Comparison of ENCODE assay signal across 23 cellular contexts in genomic region chr12:66197413-66198055, GRCh38. TPM values are rescaled to one million over a fixed set of nuclear protein-coding genes. Genes with fewer than 3 reads are reported as not detected.
DNase-seq lines count a peak whose midpoint lies in the region; ATAC-seq and TF ChIP-seq lines count a peak whose summit lies in the region.
"Had no signal": no experiment of that assay in that cellular context is flagged by ENCODE, and none has a peak within 500 bp of the region (broad histone marks: within the 10 kb centered on the region; RNA-seq: fewer than 3 reads in every experiment).

No MANE protein-coding gene starts in this region.

- intact Hi-C loops in right cardiac atrium (cut with DNase I) (no loop called here), Right ventricle myocardium inferior (cut with DNase I) (no loop called here)
- intact Hi-C loops in activated T-helper 1 cell treated with anti-CD3 and anti-CD28 coated beads, Interleukin-12 subunit alpha, Interleukin-12 subunit beta, Interleukin-2, Interleukin-4 antibody, amounts not matched to agents 30 ng/mL and 10 ng/mL and 1 ng/mL, durations not matched to agents 14 hours and 24 hours and 36 hours (cut with micrococcal nuclease) = loop anchor here (1.0 to 2.0 kb wide), 4 partner anchors 8 to 105 kb away; partner anchors contain the start of genes HELB, IRAK3, LLPH and TMBIM4

- no peak overlapping the region for H3K27ac ChIP-seq in right cardiac atrium (ENCODE audit: low read length)
- H3K27ac ChIP-seq in Peyer's patch = no peak overlapping the region
- H3K27ac ChIP-seq: A549, prostate gland, transverse colon had no signal

- no peak overlapping the region for H3K4me3 ChIP-seq in right cardiac atrium (ENCODE audit: low read length)
- H3K4me3 ChIP-seq in foreskin fibroblast (ENCODE audit: low read depth in 1 of 2, low read length in 2 of 2) = no peak overlapping the region
- H3K4me3 ChIP-seq in Peyer's patch = no peak overlapping the region
- no peak overlapping the region for H3K4me3 ChIP-seq in BE2C (ENCODE audit: low read depth, low read length)
- H3K4me3 ChIP-seq: A549, prostate gland, transverse colon had no signal

- ATAC-seq in right cardiac atrium (peak; percentile 16 to 52), Right ventricle myocardium inferior (no peak), HG03039 (IDR thresholded peaks at IDR 0.05; ENCODE audit: unreplicated experiment) (no peak)
- ATAC-seq: A549; activated CD8-positive, alpha-beta memory T cell treated with anti-CD3 and anti-CD28 coated beads, Interleukin-2, amount 10 ng/mL, durations not matched to agents 7 days and 5 days; CD8-positive, alpha-beta T cell; naive thymus-derived CD4-positive, alpha-beta T cell had no signal

- 41% methylated on average over 3 of the region's 3 CpGs for WGBS in right cardiac atrium

- peaks cover 7% of the 10 kb centered on the region for H3K9me3 Mint-ChIP-seq in activated T-helper 1 cell treated with anti-CD3 and anti-CD28 coated beads, Interleukin-12 subunit alpha, Interleukin-12 subunit beta, Interleukin-2, Interleukin-4 antibody, amounts not matched to agents 30 ng/mL and 10 ng/mL and 1 ng/mL, durations not matched to agents 14 hours and 24 hours and 36 hours
- H3K9me3 Mint-ChIP-seq: central memory CD8-positive, alpha-beta T cell had no signal

- H3K9me3 ChIP-seq in right cardiac atrium (ENCODE audit: control insufficient read depth, low read length) (no peaks in the 10 kb centered on the region), Peyer's patch (no peaks in the 10 kb centered on the region), BE2C (no peaks in the 10 kb centered on the region)
- H3K9me3 ChIP-seq: prostate gland, transverse colon had no signal

- H3K27me3 ChIP-seq in right cardiac atrium (ENCODE audit: control insufficient read depth, insufficient read depth) (no peaks in the 10 kb centered on the region), Peyer's patch (no peaks in the 10 kb centered on the region), BE2C (peaks cover 36% of the 10 kb centered on the region)
- H3K27me3 ChIP-seq: transverse colon had no signal

- H3K36me3 Mint-ChIP-seq in activated T-helper 1 cell treated with anti-CD3 and anti-CD28 coated beads, Interleukin-12 subunit alpha, Interleukin-12 subunit beta, Interleukin-2, Interleukin-4 antibody, amounts not matched to agents 30 ng/mL and 10 ng/mL and 1 ng/mL, durations not matched to agents 14 hours and 24 hours and 36 hours (ENCODE audit: low read depth) = peaks cover 17% of the 10 kb centered on the region
- H3K36me3 Mint-ChIP-seq: activated CD8-positive, alpha-beta memory T cell treated with anti-CD3 and anti-CD28 coated beads, Interleukin-2, amount 10 ng/mL, durations not matched to agents 7 days and 5 days; CD8-positive, alpha-beta T cell had no signal

- H3K27ac Mint-ChIP-seq in activated T-helper 1 cell treated with anti-CD3 and anti-CD28 coated beads, Interleukin-12 subunit alpha, Interleukin-12 subunit beta, Interleukin-2, Interleukin-4 antibody, amounts not matched to agents 30 ng/mL and 10 ng/mL and 1 ng/mL, durations not matched to agents 14 hours and 24 hours and 36 hours = no peak overlapping the region
- H3K27ac Mint-ChIP-seq: activated CD8-positive, alpha-beta memory T cell treated with anti-CD3 and anti-CD28 coated beads, Interleukin-2, amount 10 ng/mL, durations not matched to agents 7 days and 5 days; CD8-positive, alpha-beta T cell; naive thymus-derived CD4-positive, alpha-beta T cell had no signal

- peak overlapping the region; percentile 75 for H3K4me3 Mint-ChIP-seq in activated T-helper 1 cell treated with anti-CD3 and anti-CD28 coated beads, Interleukin-12 subunit alpha, Interleukin-12 subunit beta, Interleukin-2, Interleukin-4 antibody, amounts not matched to agents 30 ng/mL and 10 ng/mL and 1 ng/mL, durations not matched to agents 14 hours and 24 hours and 36 hours
- H3K4me3 Mint-ChIP-seq: activated CD8-positive, alpha-beta memory T cell treated with anti-CD3 and anti-CD28 coated beads, Interleukin-2, amount 10 ng/mL, durations not matched to agents 7 days and 5 days; CD8-positive, alpha-beta T cell; central memory CD8-positive, alpha-beta T cell; naive thymus-derived CD4-positive, alpha-beta T cell had no signal

- TF ChIP-seq CTCF in foreskin fibroblast (IDR thresholded peaks at IDR 0.05; ENCODE audit: low read depth, low read length) (no peak), Peyer's patch (IDR thresholded peaks at IDR 0.05) (no peak), BE2C (IDR thresholded peaks at IDR 0.05; ENCODE audit: low read depth, low read length) (no peak)

- H3K36me3 ChIP-seq in Peyer's patch (no peaks in the 10 kb centered on the region), BE2C (no peaks in the 10 kb centered on the region)
- H3K36me3 ChIP-seq: prostate gland, transverse colon had no signal

- peaks cover 27% of the 10 kb centered on the region for H3K4me1 Mint-ChIP-seq in activated T-helper 1 cell treated with anti-CD3 and anti-CD28 coated beads, Interleukin-12 subunit alpha, Interleukin-12 subunit beta, Interleukin-2, Interleukin-4 antibody, amounts not matched to agents 30 ng/mL and 10 ng/mL and 1 ng/mL, durations not matched to agents 14 hours and 24 hours and 36 hours (ENCODE audit: low read depth)
- H3K4me1 Mint-ChIP-seq: activated CD8-positive, alpha-beta memory T cell treated with anti-CD3 and anti-CD28 coated beads, Interleukin-2, amount 10 ng/mL, durations not matched to agents 7 days and 5 days; central memory CD8-positive, alpha-beta T cell had no signal

- H3K27me3 Mint-ChIP-seq in activated T-helper 1 cell treated with anti-CD3 and anti-CD28 coated beads, Interleukin-12 subunit alpha, Interleukin-12 subunit beta, Interleukin-2, Interleukin-4 antibody, amounts not matched to agents 30 ng/mL and 10 ng/mL and 1 ng/mL, durations not matched to agents 14 hours and 24 hours and 36 hours (ENCODE audit: insufficient read depth) = peaks cover 2% of the 10 kb centered on the region

- TF ChIP-seq POLR2A in Peyer's patch (IDR thresholded peaks at IDR 0.05) = no peak

- DNase-seq in right cardiac atrium (no peak), Right ventricle myocardium inferior (ENCODE audit: missing footprints) (no peak), foreskin fibroblast (peak; percentile 20 to 51), Peyer's patch (no peak), epidermal melanocyte (ENCODE audit: insufficient read length, low spot score) (no peak), BE2C (no peak)
- no peak for DNase-seq in activated T-helper 1 cell treated with anti-CD3 and anti-CD28 coated beads, Interleukin-12 subunit alpha, Interleukin-12 subunit beta, Interleukin-2, Interleukin-4 antibody, amounts not matched to agents 30 ng/mL and 10 ng/mL and 1 ng/mL, durations not matched to agents 14 hours and 24 hours and 36 hours (ENCODE audit: low spot score)
- DNase-seq: activated CD8-positive, alpha-beta memory T cell treated with anti-CD3 and anti-CD28 coated beads, Interleukin-2, amount 10 ng/mL, durations not matched to agents 7 days and 5 days; activated gamma-delta T cell; amniotic stem cell; CD8-positive, alpha-beta T cell; DMS79 treated with DMSO at 0.1 percent for 48 hours; naive thymus-derived CD4-positive, alpha-beta T cell; NCI-H1694; NCI-H226; NK-92 treated with Interleukin-12 subunit alpha and Interleukin-12 subunit beta, amount 100 ng/mL, for 24 hours; SHP77 treated with DMSO at 0.1 percent for 48 hours; stimulated activated CD4-positive, alpha-beta T cell treated with anti-CD3 and anti-CD28 coated beads, Interleukin-12 subunit alpha, Interleukin-12 subunit beta, amount 100 ng/mL, for 4 hours; transverse colon had no signal

- H3K4me1 ChIP-seq in right cardiac atrium (ENCODE audit: control insufficient read depth, insufficient read depth, low read length) (peaks cover 5% of the 10 kb centered on the region), Peyer's patch (no peaks in the 10 kb centered on the region), BE2C (no peaks in the 10 kb centered on the region)
- H3K4me1 ChIP-seq: A549, prostate gland had no signal

RNA-seq across cellular contexts. Expression of gene IRAK3, which starts 8.5 kb away (rescaled TPM):
- total RNA-seq in right cardiac atrium = 10 to 100 TPM in 1 of 4 donors, 1 to 10 TPM in 3; 6.7 to 17.0 (median 9.3) TPM
- 4.1 TPM for polyA plus RNA-seq in right cardiac atrium
- 5.0 TPM for total RNA-seq in Right ventricle myocardium inferior
- total RNA-seq in activated T-helper 1 cell treated with anti-CD3 and anti-CD28 coated beads, Interleukin-12 subunit alpha, Interleukin-12 subunit beta, Interleukin-2, Interleukin-4 antibody, amounts not matched to agents 30 ng/mL and 10 ng/mL and 1 ng/mL, durations not matched to agents 14 hours and 24 hours and 36 hours = 3.2 TPM in 2 replicates
- 10 to 100 TPM in 2 of 4 donors, 1 to 10 TPM in 2; 3.0 to 26.4 (median 7.8) TPM for total RNA-seq in Peyer's patch
- polyA plus RNA-seq in BE2C (2012; ENCODE audit: insufficient read depth, insufficient read length, low read depth) = not detected
- polyA plus RNA-seq: naive thymus-derived CD4-positive, alpha-beta T cell had no signal

RNA-seq across cellular contexts. Expression of gene TMBIM4, which starts 27.7 kb away (rescaled TPM):
- total RNA-seq in right cardiac atrium = 100 to 1,000 TPM in 1 of 4 donors, 10 to 100 TPM in 3; 86.4 to 107 (median 89.6) TPM
- 178 TPM for polyA plus RNA-seq in right cardiac atrium
- 67.6 TPM for total RNA-seq in Right ventricle myocardium inferior
- total RNA-seq in activated T-helper 1 cell treated with anti-CD3 and anti-CD28 coated beads, Interleukin-12 subunit alpha, Interleukin-12 subunit beta, Interleukin-2, Interleukin-4 antibody, amounts not matched to agents 30 ng/mL and 10 ng/mL and 1 ng/mL, durations not matched to agents 14 hours and 24 hours and 36 hours = 58.6 and 61.9 TPM in 2 replicates
- total RNA-seq in Peyer's patch = 100 to 1,000 TPM in 1 of 4 donors, 10 to 100 TPM in 3; 57.9 to 173 (median 70.7) TPM
- 34.8 TPM for polyA plus RNA-seq in BE2C (2012; ENCODE audit: insufficient read depth, insufficient read length, low read depth)

Comparison
In these comparisons a context has a peak if more than half of its experiments do, and no peak if none do; other contexts are left out.
1. ATAC-seq: peak in right cardiac atrium (2 of 2); none in Right ventricle myocardium inferior (single experiment) and HG03039 (single experiment).
2. DNase-seq: peak in foreskin fibroblast (2 of 2); none in right cardiac atrium (0 of 3), Right ventricle myocardium inferior (single experiment), activated T-helper 1 cell treated with anti-CD3 and anti-CD28 coated beads, Interleukin-12 subunit alpha, Interleukin-12 subunit beta, Interleukin-2, Interleukin-4 antibody, amounts not matched to agents 30 ng/mL and 10 ng/mL and 1 ng/mL, durations not matched to agents 14 hours and 24 hours and 36 hours (single experiment), Peyer's patch (0 of 3), epidermal melanocyte (single experiment) and BE2C (single experiment).